Comparison of ENCODE assay signal across 32 cellular contexts in genomic region chr14:54500744-54501143, GRCh38.
"Had no signal": no experiment of that assay in that cellular context is flagged by ENCODE, and none has a peak within 500 bp of the region (broad histone marks: within the 10 kb centered on the region; RNA-seq: fewer than 3 reads in every experiment).

No MANE protein-coding gene starts in this region.

- H3K4me1 ChIP-seq: ascending aorta, breast epithelium had no signal

- H3K4me1 Mint-ChIP-seq: activated naive CD4-positive, alpha-beta T cell treated with anti-CD3 and anti-CD28 coated beads, Interleukin-2, amount 10 ng/mL, durations not matched to agents 7 days and 5 days; brain had no signal

- DNase-seq: activated CD4-positive, alpha-beta memory T cell treated with anti-CD3 and anti-CD28 coated beads, Interleukin-2, amount 10 ng/mL, durations not matched to agents 7 days and 5 days; activated CD4-positive, alpha-beta T cell treated with anti-CD3 and anti-CD28 coated beads for 4 hours; activated CD4-positive, alpha-beta T cell treated with anti-CD3 and anti-CD28 coated beads, Interleukin-2, amount 10 ng/mL, durations not matched to agents 7 days and 5 days; activated CD4-positive, alpha-beta T cell treated with anti-CD3 and anti-CD28 coated beads, Interleukin-2, amount 50 U/mL, for 4 hours; activated CD4-positive, CD25-positive, alpha-beta regulatory T cell; activated CD4-positive, CD25-positive, alpha-beta regulatory T cell treated with anti-CD3 and anti-CD28 coated beads, Interleukin-2, amount 50 U/mL, for 72 hours; activated CD8-positive, alpha-beta memory T cell treated with anti-CD3 and anti-CD28 coated beads, Interleukin-2, amount 50 U/mL, for 48 hours; activated gamma-delta T cell; activated naive CD4-positive, alpha-beta T cell; activated naive CD4-positive, alpha-beta T cell treated with anti-CD3 and anti-CD28 coated beads, Interleukin-2, amount 10 ng/mL, durations not matched to agents 7 days and 5 days; activated naive CD8-positive, alpha-beta T cell treated with anti-CD3 and anti-CD28 coated beads, Interleukin-2, amount 10 ng/mL, durations not matched to agents 7 days and 5 days; activated T-cell treated with anti-CD3 and anti-CD28 coated beads for 4 hours; activated T-cell treated with anti-CD3 and anti-CD28 coated beads, Interleukin-2, amount 50 U/mL, for 24 hours; activated T-cell treated with anti-CD3 and anti-CD28 coated beads, Interleukin-2, amount 50 U/mL, for 72 hours; central memory CD4-positive, alpha-beta T cell; cerebellar nuclear complex; colonic mucosa; dorsolateral prefrontal cortex; effector memory CD4-positive, alpha-beta T cell; endodermal cell; foreskin fibroblast; head of caudate nucleus; T-helper 17 cell; T1000 had no signal

- H3K4me3 Mint-ChIP-seq: activated CD4-positive, alpha-beta memory T cell treated with anti-CD3 and anti-CD28 coated beads, Interleukin-2, amount 10 ng/mL, durations not matched to agents 7 days and 5 days; activated CD4-positive, alpha-beta T cell treated with anti-CD3 and anti-CD28 coated beads, Interleukin-2, amount 10 ng/mL, durations not matched to agents 7 days and 5 days; activated naive CD4-positive, alpha-beta T cell treated with anti-CD3 and anti-CD28 coated beads, Interleukin-2, amount 10 ng/mL, durations not matched to agents 7 days and 5 days; activated naive CD8-positive, alpha-beta T cell treated with anti-CD3 and anti-CD28 coated beads, Interleukin-2, amount 10 ng/mL, durations not matched to agents 7 days and 5 days; activated T-cell treated with anti-CD3 and anti-CD28 coated beads, Interleukin-2, amount 50 U/mL, for 24 hours; activated T-cell treated with anti-CD3 and anti-CD28 coated beads, Interleukin-2, amount 50 U/mL, for 72 hours; endodermal cell; T-helper 17 cell; T-helper 2 cell treated with Interferon-gamma antibody and Interleukin-4, amounts not matched to agents 5 μg/mL and 100 μg/mL, for 36 hours had no signal

- H3K9me3 ChIP-seq: ascending aorta, breast epithelium, colonic mucosa had no signal

- H3K27ac ChIP-seq: ascending aorta, breast epithelium, cardiac muscle cell, colonic mucosa, dorsolateral prefrontal cortex had no signal

- H3K27me3 ChIP-seq: ascending aorta, breast epithelium, cardiac muscle cell, colonic mucosa, dorsolateral prefrontal cortex had no signal

- H3K36me3 ChIP-seq: ascending aorta, breast epithelium, cardiac muscle cell, colonic mucosa had no signal

- H3K27ac Mint-ChIP-seq: activated CD4-positive, alpha-beta memory T cell treated with anti-CD3 and anti-CD28 coated beads, Interleukin-2, amount 10 ng/mL, durations not matched to agents 7 days and 5 days; activated CD4-positive, alpha-beta T cell treated with anti-CD3 and anti-CD28 coated beads, Interleukin-2, amount 10 ng/mL, durations not matched to agents 7 days and 5 days; activated naive CD4-positive, alpha-beta T cell treated with anti-CD3 and anti-CD28 coated beads, Interleukin-2, amount 10 ng/mL, durations not matched to agents 7 days and 5 days; activated naive CD4-positive, alpha-beta T cell treated with anti-CD3 and anti-CD28 coated beads, Interleukin-2, amount 50 U/mL, for 72 hours; activated naive CD8-positive, alpha-beta T cell treated with anti-CD3 and anti-CD28 coated beads, Interleukin-2, amount 10 ng/mL, durations not matched to agents 7 days and 5 days; activated T-cell treated with anti-CD3 and anti-CD28 coated beads, Interleukin-2, amount 50 U/mL, for 24 hours; activated T-cell treated with anti-CD3 and anti-CD28 coated beads, Interleukin-2, amount 50 U/mL, for 72 hours; brain; endodermal cell; T-helper 17 cell; T-helper 2 cell treated with Interferon-gamma antibody and Interleukin-4, amounts not matched to agents 5 μg/mL and 100 μg/mL, for 36 hours had no signal

- H3K9me3 Mint-ChIP-seq: activated CD4-positive, alpha-beta memory T cell treated with anti-CD3 and anti-CD28 coated beads, Interleukin-2, amount 10 ng/mL, durations not matched to agents 7 days and 5 days; activated CD4-positive, alpha-beta T cell treated with anti-CD3 and anti-CD28 coated beads, Interleukin-2, amount 10 ng/mL, durations not matched to agents 7 days and 5 days; activated naive CD4-positive, alpha-beta T cell treated with anti-CD3 and anti-CD28 coated beads, Interleukin-2, amount 10 ng/mL, durations not matched to agents 7 days and 5 days; activated naive CD4-positive, alpha-beta T cell treated with anti-CD3 and anti-CD28 coated beads, Interleukin-2, amount 50 U/mL, for 72 hours; activated naive CD8-positive, alpha-beta T cell treated with anti-CD3 and anti-CD28 coated beads, Interleukin-2, amount 10 ng/mL, durations not matched to agents 7 days and 5 days; activated T-cell treated with anti-CD3 and anti-CD28 coated beads, Interleukin-2, amount 50 U/mL, for 24 hours; activated T-cell treated with anti-CD3 and anti-CD28 coated beads, Interleukin-2, amount 50 U/mL, for 72 hours; brain; endodermal cell; T-helper 2 cell treated with Interferon-gamma antibody and Interleukin-4, amounts not matched to agents 5 μg/mL and 100 μg/mL, for 36 hours had no signal

- ATAC-seq: activated naive CD4-positive, alpha-beta T cell treated with anti-CD3 and anti-CD28 coated beads, Interleukin-2, amount 50 U/mL, for 72 hours; activated T-cell treated with anti-CD3 and anti-CD28 coated beads, Interleukin-2, amount 50 U/mL, for 72 hours; esophagus mucosa; T-helper 17 cell had no signal

- H3K36me3 Mint-ChIP-seq: activated naive CD4-positive, alpha-beta T cell treated with anti-CD3 and anti-CD28 coated beads, Interleukin-2, amount 10 ng/mL, durations not matched to agents 7 days and 5 days; activated naive CD4-positive, alpha-beta T cell treated with anti-CD3 and anti-CD28 coated beads, Interleukin-2, amount 50 U/mL, for 72 hours; activated naive CD8-positive, alpha-beta T cell treated with anti-CD3 and anti-CD28 coated beads, Interleukin-2, amount 10 ng/mL, durations not matched to agents 7 days and 5 days; brain had no signal

- H3K4me3 ChIP-seq: ascending aorta, breast epithelium, cardiac muscle cell, colonic mucosa, dorsolateral prefrontal cortex had no signal

- FAIRE-seq: frontal cortex had no signal
